In genomic region chr11:70255717-70256116, GRCh38 we compare ENCODE assay signal across 17 cellular contexts. TPM values are rescaled to one million over a fixed set of nuclear protein-coding genes. Genes with fewer than 3 reads are reported as not detected.
DNase-seq lines count a peak whose midpoint lies in the region; ATAC-seq, FAIRE-seq and TF ChIP-seq lines count a peak whose summit lies in the region.
"Had no signal": no experiment of that assay in that cellular context is flagged by ENCODE, and none has a peak within 500 bp of the region (broad histone marks: within the 10 kb centered on the region; RNA-seq: fewer than 3 reads in every experiment).

No MANE protein-coding gene starts in this region.

- no peak overlapping the region for H3K27ac ChIP-seq in kidney (ENCODE audit: low read depth in 2 of 2, low read length in 2 of 2)
- H3K27ac ChIP-seq: C4-2B had no signal

- H3K27me3 Mint-ChIP-seq in Caco-2 (ENCODE audit: insufficient read depth, unreplicated experiment): no peaks in the 10 kb centered on the region

- ATAC-seq in GM18502 (IDR thresholded peaks at IDR 0.05; ENCODE audit: poor library complexity, unreplicated experiment): no peak
- no peak for ATAC-seq in HG02885 (IDR thresholded peaks at IDR 0.05; ENCODE audit: poor library complexity, unreplicated experiment)

- H3K9ac ChIP-seq in kidney (ENCODE audit: low read length in 2 of 2): no peak overlapping the region

- H3K4me3 Mint-ChIP-seq in Caco-2 (ENCODE audit: unreplicated experiment): no peak overlapping the region

- H3K4me1 ChIP-seq in Caco-2 (peaks cover 5% of the 10 kb centered on the region), kidney (ENCODE audit: control insufficient read depth in 1 of 2, insufficient read depth in 1 of 2, low read depth in 1 of 2, low read length in 2 of 2) (no peaks in the 10 kb centered on the region)

- no peak for FAIRE-seq in kidney (lab: Jason Lieb, UNC)
- FAIRE-seq: A204.1 had no signal

- peak overlapping the region; percentile 7 for H3K27ac Mint-ChIP-seq in Caco-2 (ENCODE audit: unreplicated experiment)

- TF ChIP-seq CTCF in Caco-2 (IDR thresholded peaks at IDR 0.05; ENCODE audit: insufficient read depth in 1 of 2, low read depth in 1 of 2, low read length in 1 of 2, severe bottlenecking in 1 of 2, unreplicated experiment in 1 of 2) (no peak), kidney (IDR thresholded peaks at IDR 0.05; ENCODE audit: borderline replicate concordance, extremely low read depth, insufficient read depth) (no peak)

- no peaks in the 10 kb centered on the region for H3K9me3 Mint-ChIP-seq in Caco-2 (ENCODE audit: unreplicated experiment)

- DNase-seq in NCI-H1417 (lab: John Stamatoyannopoulos, UW): peak; percentile 7 to 34 (median 13)
- no peak for DNase-seq in NCI-H1417 treated with DMSO at 0.1 percent for 48 hours (lab: John Stamatoyannopoulos, UW)
- DNase-seq in Caco-2: no peak
- peak; percentile 56 for DNase-seq in NCI-H446 treated with DMSO at 0.1 percent for 48 hours (lab: John Stamatoyannopoulos, UW)
- peak; percentile 19 for DNase-seq in kidney
- DNase-seq in DMS114 treated with DMSO at 0.1 percent for 48 hours (lab: John Stamatoyannopoulos, UW; ENCODE audit: unreplicated experiment): no peak
- DNase-seq: HCEC 1CT, IMR-90, Kasumi-1, NCI-H2029 treated with DMSO at 0.1 percent for 48 hours, NCI-H226, NCI-H748 treated with DMSO at 0.1 percent for 48 hours, SW 1271 had no signal

- H3K9me3 ChIP-seq in Caco-2 (no peaks in the 10 kb centered on the region), kidney (ENCODE audit: control insufficient read depth in 1 of 2, low read length in 2 of 2) (no peaks in the 10 kb centered on the region)

- H3K4me1 Mint-ChIP-seq in Caco-2 (ENCODE audit: low read depth, unreplicated experiment): peaks cover 23% of the 10 kb centered on the region

- BruUV-seq in Caco-2 (replicated peaks; lab: Mats Ljungman, UMichigan): no TSS peak

- CTCF ChIA-PET in Caco-2 (lab: Charles Lee): no interaction called here

- H3K27me3 ChIP-seq in Caco-2 (replicated peaks; ENCODE audit: control insufficient read depth, insufficient read depth, low read length): no peaks in the 10 kb centered on the region

- intact Hi-C loops in Caco-2 (cut with micrococcal nuclease; ENCODE audit: unreplicated experiment): no loop called here
- intact Hi-C loops in kidney (cut with DNase I): no loop called here

- H3K36me3 ChIP-seq in Caco-2 (ENCODE audit: control insufficient read depth, insufficient read depth, low read length) (no peaks in the 10 kb centered on the region), kidney (ENCODE audit: control insufficient read depth in 1 of 2, insufficient read depth in 2 of 2, low read length in 2 of 2) (no peaks in the 10 kb centered on the region)

- POLR2A ChIA-PET in Caco-2 (lab: Charles Lee): no interaction called here

- H3K4me3 ChIP-seq in Caco-2 (ENCODE audit: low read depth, low read length) (no peak overlapping the region), kidney (ENCODE audit: low read length in 2 of 2) (no peak overlapping the region)

- no peaks in the 10 kb centered on the region for H3K36me3 Mint-ChIP-seq in Caco-2 (ENCODE audit: insufficient read depth, unreplicated experiment)

RNA-seq across cellular contexts. Expression of gene PPFIA1, which starts 14.8 kb away (rescaled TPM):
- total RNA-seq in Caco-2 (2022) (148 TPM in 2 replicates), kidney (53.0 TPM)
- polyA plus RNA-seq in kidney (ENCODE audit: insufficient read depth, low read depth, low replicate concordance): 19.1 TPM

RNA-seq across cellular contexts. Expression of gene FADD, which starts 52.6 kb away (rescaled TPM):
- total RNA-seq in Caco-2 (2022) (45.8 and 51.3 TPM in 2 replicates), kidney (31.5 TPM)
- 27.8 TPM for polyA plus RNA-seq in kidney (ENCODE audit: insufficient read depth, low read depth, low replicate concordance)

Comparison
In these comparisons a context has a peak if more than half of its experiments do, and no peak if none do; other contexts are left out.
1. DNase-seq: peak in NCI-H1417 (3 of 3), NCI-H446 treated with DMSO at 0.1 percent for 48 hours (single experiment) and kidney (single experiment); none in NCI-H1417 treated with DMSO at 0.1 percent for 48 hours (single experiment), Caco-2 (0 of 2) and DMS114 treated with DMSO at 0.1 percent for 48 hours (single experiment).